In the genomic region with DNA sequence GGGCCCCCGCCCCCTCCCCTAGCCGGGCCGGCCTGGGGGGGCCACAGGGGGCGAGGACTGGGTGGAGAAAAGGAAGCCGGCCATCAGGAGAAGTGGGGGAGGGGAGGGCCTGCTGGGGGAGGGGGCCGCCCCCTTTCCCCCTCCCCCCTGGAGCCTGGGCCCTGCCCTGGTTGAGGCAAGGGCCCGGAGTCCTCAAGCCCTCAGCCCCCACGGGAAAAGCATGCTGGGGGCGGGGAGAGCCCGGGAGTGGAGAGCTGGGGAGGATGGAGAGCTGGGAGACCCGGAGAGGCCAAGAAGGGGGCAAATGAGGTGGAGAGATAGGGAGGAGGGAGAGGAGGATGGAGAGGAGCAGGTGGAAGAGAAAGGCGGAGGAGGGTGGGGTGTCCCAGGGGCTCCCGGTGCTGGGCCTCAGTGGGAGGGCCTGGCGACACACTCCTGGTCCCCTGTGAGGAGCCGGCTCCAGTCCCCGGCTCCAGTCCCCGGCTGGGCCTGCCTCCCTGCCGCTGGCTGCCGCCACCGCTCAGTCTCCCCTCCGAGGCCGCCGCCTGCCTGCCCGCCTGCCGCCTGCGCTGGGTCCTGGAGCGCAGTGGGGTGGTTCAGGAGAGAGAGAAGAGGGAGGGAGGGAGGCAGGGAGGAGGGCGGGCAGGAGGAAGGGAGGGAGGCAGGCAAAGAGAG, we compare ENCODE assay signal across 10 cellular contexts. TPM values are rescaled to one million over a fixed set of nuclear protein-coding genes. Genes with fewer than 3 reads are reported as not detected.
DNase-seq lines count a peak whose midpoint lies in the region; ATAC-seq and TF ChIP-seq lines count a peak whose summit lies in the region.
"Had no signal": no experiment of that assay in that cellular context is flagged by ENCODE, and none has a peak within 500 bp of the region (broad histone marks: within the 10 kb centered on the region; RNA-seq: fewer than 3 reads in every experiment).

Gene GRIK5 (minus strand): TSS at position 588 of the 675 bp plus-strand sequence. CDS start 4,436 bp downstream, outside the sequence.

- H3K27me3 Mint-ChIP-seq in GM23338 (ENCODE audit: insufficient read depth, low read depth, poor library complexity), result no peaks in the 10 kb centered on the region

- TF ChIP-seq CTCF in GM23338 (conservative IDR thresholded peaks at IDR 0.05; ENCODE audit: low read depth in 2 of 2), result no peak

- H3K27me3 ChIP-seq in GM23338 (ENCODE audit: insufficient read depth) (no peaks in the 10 kb centered on the region), right cardiac atrium (ENCODE audit: control insufficient read depth, insufficient read depth) (no peaks in the 10 kb centered on the region), rectal smooth muscle tissue (ENCODE audit: control insufficient read depth, insufficient read depth, low read length) (no peaks in the 10 kb centered on the region)

- H3K36me3 Mint-ChIP-seq in GM23338 (ENCODE audit: low read depth), result peaks cover 5% of the 10 kb centered on the region; the same call in 2 of the 3 replicates
- H3K36me3 Mint-ChIP-seq: activated naive CD8-positive, alpha-beta T cell treated with anti-CD3 and anti-CD28 coated beads, Interleukin-2, amount 10 ng/mL, durations not matched to agents 7 days and 5 days had no signal

- peaks cover 12% of the 10 kb centered on the region for H4K20me1 ChIP-seq in GM23338 (replicated peaks; ENCODE audit: insufficient read depth)

- peak within 1 kb of the TSS; percentile 76 for H2AFZ ChIP-seq in GM23338

- H3K36me3 ChIP-seq in GM23338 (ENCODE audit: insufficient read depth) (no peaks in the 10 kb centered on the region; the same call in 1 of the 2 replicates), rectal smooth muscle tissue (ENCODE audit: control insufficient read depth, insufficient read depth, low read length) (no peaks in the 10 kb centered on the region)

- H3K9me3 Mint-ChIP-seq in GM23338, result 0 out of 3 replicates have a peak, but pooled peaks cover 3% of the 10 kb centered on the region
- H3K9me3 Mint-ChIP-seq: activated naive CD8-positive, alpha-beta T cell treated with anti-CD3 and anti-CD28 coated beads, Interleukin-2, amount 10 ng/mL, durations not matched to agents 7 days and 5 days had no signal

- no peak within 1 kb of the TSS for H3K27ac Mint-ChIP-seq in GM23338
- H3K27ac Mint-ChIP-seq: activated naive CD8-positive, alpha-beta T cell treated with anti-CD3 and anti-CD28 coated beads, Interleukin-2, amount 10 ng/mL, durations not matched to agents 7 days and 5 days had no signal

- H3K79me2 ChIP-seq in GM23338 (replicated peaks; ENCODE audit: insufficient read depth), result peaks cover 26% of the 10 kb centered on the region

- peaks cover 9% of the 10 kb centered on the region; the same call in 1 of the 2 replicates for H3F3A ChIP-seq in GM23338 (replicated peaks; ENCODE audit: low read depth)

- WGBS in right cardiac atrium, result 7% methylated on average over 28 of the region's 28 CpGs

- no peak within 1 kb of the TSS; the same call in 1 of the 3 replicates for H3K4me3 Mint-ChIP-seq in GM23338
- H3K4me3 Mint-ChIP-seq: activated naive CD8-positive, alpha-beta T cell treated with anti-CD3 and anti-CD28 coated beads, Interleukin-2, amount 10 ng/mL, durations not matched to agents 7 days and 5 days had no signal

- no peak within 1 kb of the TSS for H3K9ac ChIP-seq in rectal smooth muscle tissue (ENCODE audit: low read length)

- H3K4me1 Mint-ChIP-seq in GM23338, result peaks cover 19% of the 10 kb centered on the region

- intact Hi-C loops in right cardiac atrium (cut with DNase I), result no loop called here

- H3K9me2 ChIP-seq in GM23338 (ENCODE audit: insufficient read depth), result no peaks in the 10 kb centered on the region

- H3K9me3 ChIP-seq in right cardiac atrium (ENCODE audit: control insufficient read depth, low read length), result no peaks in the 10 kb centered on the region

- H3K4me1 ChIP-seq in GM23338 (ENCODE audit: insufficient read depth) (peaks cover 20% of the 10 kb centered on the region), right cardiac atrium (ENCODE audit: control insufficient read depth, insufficient read depth, low read length) (peaks cover 3% of the 10 kb centered on the region), rectal smooth muscle tissue (ENCODE audit: control insufficient read depth, insufficient read depth, low read length) (peaks cover 6% of the 10 kb centered on the region)

- peak within 1 kb of the TSS; percentile 83 for H3K4me3 ChIP-seq in GM23338
- peak within 1 kb of the TSS; percentile 47 for H3K4me3 ChIP-seq in right cardiac atrium (ENCODE audit: low read length)
- H3K4me3 ChIP-seq in rectal smooth muscle tissue (ENCODE audit: low read length), result peak within 1 kb of the TSS; percentile 62

- H3K27ac ChIP-seq in GM23338 (ENCODE audit: low read depth), result peak within 1 kb of the TSS; percentile 72; the same call in 1 of the 2 replicates
- no peak within 1 kb of the TSS for H3K27ac ChIP-seq in right cardiac atrium (ENCODE audit: low read length)
- H3K27ac ChIP-seq in rectal smooth muscle tissue (ENCODE audit: low read depth, low read length), result peak within 1 kb of the TSS; percentile 67

- DNase-seq in GM23338 (ENCODE audit: low spot score) (peak; percentile 66), right cardiac atrium (no peak)
- no peak for DNase-seq in activated naive CD4-positive, alpha-beta T cell treated with Interleukin-2 at 50 U/mL for 16 hours
- DNase-seq: activated naive CD8-positive, alpha-beta T cell treated with anti-CD3 and anti-CD28 coated beads, Interleukin-2, amount 10 ng/mL, durations not matched to agents 7 days and 5 days; T1000 had no signal

- peak; percentile 72 for ATAC-seq in GM23338
- ATAC-seq in SK-N-SH treated with all-trans-retinoic acid at 6 μM for 48 hours, result peak; percentile 50
- peak; percentile 38 to 40 for ATAC-seq in right cardiac atrium
- no peak for ATAC-seq in HG02588 (IDR thresholded peaks at IDR 0.05; ENCODE audit: unreplicated experiment)
- ATAC-seq in GM21528 (IDR thresholded peaks at IDR 0.05; ENCODE audit: low FRiP score, unreplicated experiment), result no peak
- no peak for ATAC-seq in GM21717 (IDR thresholded peaks at IDR 0.05; ENCODE audit: unreplicated experiment)

- H3K4me2 ChIP-seq in GM23338, result peak within 1 kb of the TSS; percentile 91

TF ChIP-seq in GM23338, 12 proteins besides CTCF, POLR2A, EP300 and RAD21:
- TF ChIP-seq POLR2AphosphoS5 (IDR thresholded peaks at IDR 0.05; ENCODE audit: low read depth) (peak; percentile 65), CREB1 (CRISPR knock-in tag; IDR thresholded peaks at IDR 0.05; ENCODE audit: low read depth) (no peak)

TF ChIP-seq in SK-N-SH treated with all-trans-retinoic acid at 6 μM for 48 hours, 23 proteins besides CTCF, POLR2A, EP300 and RAD21:
- TF ChIP-seq PATZ1 (CRISPR knock-in tag; IDR thresholded peaks at IDR 0.05; ENCODE audit: borderline replicate concordance) (peak; percentile 28; the same call in 1 of the 2 replicates), ZNF70 (CRISPR knock-in tag; IDR thresholded peaks at IDR 0.05) (no peak), ZC3H10 (CRISPR knock-in tag; IDR thresholded peaks at IDR 0.05) (no peak)

RNA-seq across cellular contexts. Expression of gene GRIK5, which starts in this region (rescaled TPM):
- total RNA-seq in GM23338 (2014; rRNA removed; shearing (Covaris generic)), result 34.3 and 42.5 TPM in 2 replicates
- 5.1 and 6.2 TPM in 2 replicates for polyA plus RNA-seq in GM23338 (2016; fragmentation: Nextera tagmentation; extraction: Ambion mirVana)
- 10 to 100 TPM; 12.5 to 18.3 (median 14.6) TPM for total RNA-seq in right cardiac atrium
- 8.9 TPM for polyA plus RNA-seq in right cardiac atrium

Comparison
In these comparisons a context has a peak if more than half of its experiments do, and no peak if none do; other contexts are left out.
1. ATAC-seq: peak in GM23338 (single experiment), SK-N-SH treated with all-trans-retinoic acid at 6 μM for 48 hours (single experiment) and right cardiac atrium (2 of 2); none in HG02588 (single experiment), GM21528 (single experiment) and GM21717 (single experiment).
2. Peak in every context shown above with its lines, with median percentiles within 50 percentile points of each other: H3K4me3 ChIP-seq.